In genomic region chr22:21683401-21683811, GRCh38 we compare ENCODE assay signal across 1 cellular context.
TF ChIP-seq lines count a peak whose summit lies in the region.

No MANE protein-coding gene starts in this region.

TF ChIP-seq in K562, 482 proteins besides CTCF, POLR2A, EP300 and RAD21 (continues in another document):
- 0 out of 2 replicates have a peak, but pooled peaks have one; percentile 24 for TF ChIP-seq ETV5 (CRISPR knock-in tag; IDR thresholded peaks at IDR 0.05; ENCODE audit: low read depth)
- TF ChIP-seq TEAD4 (IDR thresholded peaks at IDR 0.05; ENCODE audit: low read length): no peak
- peak; percentile 84 for TF ChIP-seq TEAD4 (CRISPR knock-in tag; IDR thresholded peaks at IDR 0.05; ENCODE audit: borderline replicate concordance)
- no peak for TF ChIP-seq FIP1L1 (IDR thresholded peaks at IDR 0.05; ENCODE audit: low read depth, low read length, poor library complexity, severe bottlenecking)
- 0 out of 2 replicates have a peak, but pooled peaks have one; percentile 64 for TF ChIP-seq ZNF133 (CRISPR knock-in tag; IDR thresholded peaks at IDR 0.05)
- TF ChIP-seq ZNF583 (CRISPR knock-in tag; IDR thresholded peaks at IDR 0.05): no peak
- TF ChIP-seq ZKSCAN3 (CRISPR knock-in tag; IDR thresholded peaks at IDR 0.05): 0 out of 2 replicates have a peak, but pooled peaks have one; percentile 13
- TF ChIP-seq POLR2AphosphoS5 (IDR thresholded peaks at IDR 0.05; ENCODE audit: control insufficient read depth, insufficient read depth, low read depth, low read length): 0 out of 2 replicates have a peak, but pooled peaks have one; percentile 8
- TF ChIP-seq MTF1 (CRISPR knock-in tag; IDR thresholded peaks at IDR 0.05; ENCODE audit: borderline replicate concordance): no peak
- no peak for TF ChIP-seq ZFP91 (CRISPR knock-in tag; IDR thresholded peaks at IDR 0.05)
- TF ChIP-seq ZNF584 (CRISPR knock-in tag; IDR thresholded peaks at IDR 0.05; ENCODE audit: low read depth): no peak
- TF ChIP-seq PTBP1 (IDR thresholded peaks at IDR 0.05; ENCODE audit: low read depth, low read length): 0 out of 2 replicates have a peak, but pooled peaks have one; percentile 21
- TF ChIP-seq HBP1 (CRISPR knock-in tag; IDR thresholded peaks at IDR 0.05): no peak
- TF ChIP-seq MYNN (IDR thresholded peaks at IDR 0.05): no peak
- peak; percentile 42; the same call in 1 of the 2 replicates for TF ChIP-seq MYNN (CRISPR knock-in tag; IDR thresholded peaks at IDR 0.05)
- TF ChIP-seq ZBTB11 (CRISPR knock-in tag; IDR thresholded peaks at IDR 0.05): no peak
- no peak for TF ChIP-seq NR4A1 (CRISPR knock-in tag; IDR thresholded peaks at IDR 0.05)
- TF ChIP-seq NR4A1 (tag; IDR thresholded peaks at IDR 0.05): no peak
- TF ChIP-seq SMARCA4 (IDR thresholded peaks at IDR 0.05): no peak
- no peak for TF ChIP-seq RHOXF2B (CRISPR knock-in tag; conservative IDR thresholded peaks at IDR 0.05)
- no peak for TF ChIP-seq CREB3 (tag; conservative IDR thresholded peaks at IDR 0.05; ENCODE audit: low read depth)
- TF ChIP-seq ZNF165 (CRISPR knock-in tag; IDR thresholded peaks at IDR 0.05; ENCODE audit: borderline replicate concordance): 0 out of 2 replicates have a peak, but pooled peaks have one; percentile 63
- no peak; the same call in 1 of the 2 replicates for TF ChIP-seq MAX (CRISPR knock-in tag; IDR thresholded peaks at IDR 0.05)
- peak; percentile 81; the same call in 1 of the 2 replicates for TF ChIP-seq ARID3B (CRISPR knock-in tag; IDR thresholded peaks at IDR 0.05; ENCODE audit: borderline replicate concordance)
- no peak for TF ChIP-seq ZNF280B (CRISPR knock-in tag; IDR thresholded peaks at IDR 0.05)
- no peak for TF ChIP-seq CBX5 (IDR thresholded peaks at IDR 0.05; ENCODE audit: borderline replicate concordance, low read depth)
- no peak for TF ChIP-seq ZNF778 (CRISPR knock-in tag; IDR thresholded peaks at IDR 0.05)
- no peak for TF ChIP-seq ZFX (CRISPR knock-in tag; IDR thresholded peaks at IDR 0.05)
- no peak for TF ChIP-seq ZNF12 (CRISPR knock-in tag; IDR thresholded peaks at IDR 0.05)
- no peak; the same call in 1 of the 2 replicates for TF ChIP-seq NR2C2 (CRISPR knock-in tag; IDR thresholded peaks at IDR 0.05)
- no peak for TF ChIP-seq NR2C2 (tag; IDR thresholded peaks at IDR 0.05)
- TF ChIP-seq ZNF212 (CRISPR knock-in tag; IDR thresholded peaks at IDR 0.05): no peak
- TF ChIP-seq MLX (CRISPR knock-in tag; conservative IDR thresholded peaks at IDR 0.05): peak in 1 of 2 experiments; percentile 81; a peak in 1 of 4 replicates
- TF ChIP-seq ZNF140 (CRISPR knock-in tag; IDR thresholded peaks at IDR 0.05): no peak
- TF ChIP-seq GATA2 (CRISPR knock-in tag; IDR thresholded peaks at IDR 0.05): 0 out of 2 replicates have a peak, but pooled peaks have one; percentile 14
- no peak for TF ChIP-seq TCF3 (CRISPR knock-in tag; IDR thresholded peaks at IDR 0.05)
- no peak for TF ChIP-seq ARHGAP35 (IDR thresholded peaks at IDR 0.05; ENCODE audit: partially characterized antibody)
- 0 out of 2 replicates have a peak, but pooled peaks have one; percentile 47 for TF ChIP-seq ZNF695 (CRISPR knock-in tag; IDR thresholded peaks at IDR 0.05)
- no peak for TF ChIP-seq BCOR (IDR thresholded peaks at IDR 0.05)
- TF ChIP-seq POLR2G (IDR thresholded peaks at IDR 0.05; ENCODE audit: low read depth, low read length): peak; percentile 52
- no peak for TF ChIP-seq ZNF239 (CRISPR knock-in tag; IDR thresholded peaks at IDR 0.05)
- TF ChIP-seq HLTF (IDR thresholded peaks at IDR 0.05): no peak
- TF ChIP-seq WHSC1 (IDR thresholded peaks at IDR 0.05; ENCODE audit: low read length): peak; percentile 91
- TF ChIP-seq ZNF518B (CRISPR knock-in tag; IDR thresholded peaks at IDR 0.05): no peak
- no peak for TF ChIP-seq SP2 (IDR thresholded peaks at IDR 0.05; ENCODE audit: extremely low read depth, low read depth, low read length, poor library complexity, severe bottlenecking)
- 0 out of 2 replicates have a peak, but pooled peaks have one; percentile 36 for TF ChIP-seq CBFB (CRISPR knock-in tag; IDR thresholded peaks at IDR 0.05)
- no peak for TF ChIP-seq FOS (IDR thresholded peaks at IDR 0.05; ENCODE audit: extremely low read depth, insufficient read length)
- peak; percentile 15; the same call in 1 of the 2 replicates for TF ChIP-seq USF1 (CRISPR knock-in tag; IDR thresholded peaks at IDR 0.05)
- TF ChIP-seq TAF15 (IDR thresholded peaks at IDR 0.05; ENCODE audit: low read depth, low read length): 0 out of 2 replicates have a peak, but pooled peaks have one; percentile 78
- TF ChIP-seq KLF1 (tag; IDR thresholded peaks at IDR 0.05): peak; percentile 31; the same call in 1 of the 2 replicates
- no peak for TF ChIP-seq BDP1 (IDR thresholded peaks at IDR 0.05; ENCODE audit: insufficient read depth, insufficient read length)
